In genomic region chr6:43308101-43308989, GRCh38 we compare ENCODE assay signal across 8 cellular contexts. TPM values are rescaled to one million over a fixed set of nuclear protein-coding genes. Genes with fewer than 3 reads are reported as not detected.
DNase-seq lines count a peak whose midpoint lies in the region; ATAC-seq lines count a peak whose summit lies in the region.

CRIP3 (minus strand) TSS chr6:43308826; CDS start chr6:43308792, 34 bp downstream.

- DNase-seq in D341Med (ENCODE audit: low spot score): peak; percentile 34
- DNase-seq in NCI-H69 (lab: John Stamatoyannopoulos, UW): peak; percentile 81
- DNase-seq in activated gamma-delta T cell treated with anti-CD3 and anti-CD28 coated beads, Interleukin-2, amount 50 U/mL, for 16 hours (ENCODE audit: low read depth): peak; percentile 14
- DNase-seq in cardiac septum (ENCODE audit: low spot score): peak; percentile 83
- DNase-seq in retina: peak; percentile 49
- DNase-seq in ureter (ENCODE audit: low spot score): no peak

- intact Hi-C loops in cardiac septum (cut with DNase I): no loop called here

- ATAC-seq in GM21723 (IDR thresholded peaks at IDR 0.05; ENCODE audit: unreplicated experiment) (peak; percentile 55), GM19455 (IDR thresholded peaks at IDR 0.05; ENCODE audit: unreplicated experiment) (no peak)

RNA-seq across cellular contexts. Expression of gene CRIP3, which starts in this region (rescaled TPM):
- total RNA-seq in cardiac septum (11.2 TPM), ureter (1.5 TPM)
